ENCODE assay signal across 8 cellular contexts in genomic region chr4:153467154-153467896, GRCh38. TPM values are rescaled to one million over a fixed set of nuclear protein-coding genes. Genes with fewer than 3 reads are reported as not detected.
DNase-seq lines count a peak whose midpoint lies in the region; ATAC-seq lines count a peak whose summit lies in the region.

No MANE protein-coding gene starts in this region.

- DNase-seq in COLO668 (lab: John Stamatoyannopoulos, UW; ENCODE audit: unreplicated experiment) (peak; percentile 90), NCI-H526 treated with DMSO at 0.1 percent for 48 hours (lab: John Stamatoyannopoulos, UW) (peak; percentile 94), Right ventricle myocardium superior (peak; percentile 71), retina (peak; percentile 76), NCI-H1930 (lab: John Stamatoyannopoulos, UW) (no peak)
- DNase-seq in activated effector memory CD4-positive, alpha-beta T cell treated with Interleukin-2 at 50 U/mL for 16 hours = peak; percentile 32

- intact Hi-C loops in Right ventricle myocardium superior (cut with DNase I) = loop anchor here (5.0 to 10.0 kb wide), 3 partner anchors 67 to 123 kb away; partner anchors contain the start of gene MND1

- ATAC-seq in GM19043 (IDR thresholded peaks at IDR 0.05; ENCODE audit: low read depth, unreplicated experiment) = peak; percentile 54
- ATAC-seq in HG03135 (IDR thresholded peaks at IDR 0.05; ENCODE audit: unreplicated experiment) = peak; percentile 51
- ATAC-seq in Right ventricle myocardium superior (ENCODE audit: poor library complexity) = peak; percentile 44

RNA-seq across cellular contexts. Expression of gene TMEM131L, which starts 1.2 kb away (rescaled TPM):
- 13.7 TPM for total RNA-seq in Right ventricle myocardium superior

Comparison
In these comparisons a context has a peak if more than half of its experiments do, and no peak if none do; other contexts are left out.
1. DNase-seq: peak in COLO668 (single experiment), NCI-H526 treated with DMSO at 0.1 percent for 48 hours (single experiment), activated effector memory CD4-positive, alpha-beta T cell treated with Interleukin-2 at 50 U/mL for 16 hours (single experiment), Right ventricle myocardium superior (single experiment) and retina (single experiment); none in NCI-H1930 (0 of 2).
2. Peak in every context shown above with its lines, with median percentiles within 50 percentile points of each other: ATAC-seq.